Comparison of ENCODE assay signal across 16 cellular contexts in genomic region chr10:7378602-7379403, GRCh38. TPM values are rescaled to one million over a fixed set of nuclear protein-coding genes. Genes with fewer than 3 reads are reported as not detected.
A peak's percentile ranks its signal among the peaks of the same experiment; 100 is the strongest.
DNase-seq lines count a peak whose midpoint lies in the region; ATAC-seq and TF ChIP-seq lines count a peak whose summit lies in the region.
"Had no signal": no experiment of that assay in that cellular context is flagged by ENCODE, and none has a peak within 500 bp of the region (broad histone marks: within the 10 kb centered on the region; RNA-seq: fewer than 3 reads in every experiment).

No MANE protein-coding gene starts in this region.

- POLR2A ChIA-PET in activated B cell treated with CpG ODN at 0.5 μM for 24 hours (lab: Charles Lee): no interaction called here

- H3K36me3 Mint-ChIP-seq in activated naive CD4-positive, alpha-beta T cell treated with anti-CD3 and anti-CD28 coated beads for 36 hours (ENCODE audit: low read depth): peaks cover 35% of the 10 kb centered on the region
- peaks cover 48% of the 10 kb centered on the region for H3K36me3 Mint-ChIP-seq in activated B cell treated with CpG ODN at 0.5 μM for 24 hours (ENCODE audit: low read depth)
- H3K36me3 Mint-ChIP-seq in endothelial cell (ENCODE audit: low read depth, unreplicated experiment): peaks cover 34% of the 10 kb centered on the region

- H3K27me3 ChIP-seq in esophagus squamous epithelium: no peaks in the 10 kb centered on the region
- H3K27me3 ChIP-seq: heart right ventricle had no signal

- no peaks in the 10 kb centered on the region for H3K27me3 Mint-ChIP-seq in activated naive CD4-positive, alpha-beta T cell treated with anti-CD3 and anti-CD28 coated beads for 36 hours (ENCODE audit: low read depth)
- H3K27me3 Mint-ChIP-seq in activated B cell treated with CpG ODN at 0.5 μM for 24 hours (no peaks in the 10 kb centered on the region), endothelial cell (ENCODE audit: unreplicated experiment) (peaks cover 3% of the 10 kb centered on the region)

- TF ChIP-seq CTCF in activated B cell treated with CpG ODN at 0.5 μM for 24 hours (IDR thresholded peaks at IDR 0.05) (no peak), endothelial cell (IDR thresholded peaks at IDR 0.05; ENCODE audit: unreplicated experiment) (no peak), esophagus squamous epithelium (IDR thresholded peaks at IDR 0.05) (no peak), GM20000 (IDR thresholded peaks at IDR 0.05; ENCODE audit: extremely low read depth, missing control alignments) (no peak)

- no peak for TF ChIP-seq POLR2A in esophagus squamous epithelium (IDR thresholded peaks at IDR 0.05)

- WGBS in esophagus squamous epithelium, 2 donors: 83 to 85% methylated on average over 8 of the region's 8 CpGs

- no peak for DNase-seq in activated naive CD4-positive, alpha-beta T cell treated with anti-CD3 and anti-CD28 coated beads for 36 hours
- DNase-seq in activated naive CD4-positive, alpha-beta T cell treated with Interleukin-2 at 50 U/mL for 16 hours: no peak
- peak; percentile 16 for DNase-seq in activated B cell treated with CpG ODN at 0.5 μM for 24 hours
- DNase-seq in endothelial cell (ENCODE audit: low spot score): no peak
- DNase-seq in stimulated activated naive CD8-positive, alpha-beta T cell treated with anti-CD3 and anti-CD28 coated beads, Interleukin-15, Interleukin-2, amounts not matched to agents 100 U/mL and 50 U/mL, for 24 hours: peak; percentile 16
- DNase-seq in AML-193 (lab: John Stamatoyannopoulos, UW): no peak
- DNase-seq in esophagus squamous epithelium (lab: John Stamatoyannopoulos, UW): no peak
- DNase-seq in GM20000 (ENCODE audit: low spot score): no peak
- DNase-seq: Caco-2; effector CD4-positive, alpha-beta T cell; heart right ventricle; NCI-H2029 treated with DMSO at 0.1 percent for 48 hours; NCI-H524; PC-3; retina; SK-N-SH had no signal

- CTCF ChIA-PET in activated naive CD4-positive, alpha-beta T cell treated with anti-CD3 and anti-CD28 coated beads for 36 hours (lab: Charles Lee): interaction anchor here (0.6 to 0.7 kb wide), 2 partner anchors 8 to 230 kb away, joined by 3 read pairs; no protein-coding TSS in a partner anchor
- CTCF ChIA-PET in activated B cell treated with CpG ODN at 0.5 μM for 24 hours (lab: Charles Lee): no interaction called here

- ATAC-seq in activated B cell treated with CpG ODN at 0.5 μM for 24 hours (ENCODE audit: low read depth): peak; percentile 75
- peak; percentile 28 for ATAC-seq in stimulated activated naive CD8-positive, alpha-beta T cell treated with anti-CD3 and anti-CD28 coated beads, Interleukin-15, Interleukin-2, amounts not matched to agents 100 U/mL and 50 U/mL, for 24 hours
- ATAC-seq: PC-3 had no signal

- H3K4me1 ChIP-seq in esophagus squamous epithelium: no peaks in the 10 kb centered on the region
- H3K4me1 ChIP-seq: Caco-2 had no signal

- no peaks in the 10 kb centered on the region for H3K9me3 Mint-ChIP-seq in activated naive CD4-positive, alpha-beta T cell treated with anti-CD3 and anti-CD28 coated beads for 36 hours
- H3K9me3 Mint-ChIP-seq in activated B cell treated with CpG ODN at 0.5 μM for 24 hours (peaks cover under 1% of the 10 kb centered on the region), endothelial cell (ENCODE audit: unreplicated experiment) (no peaks in the 10 kb centered on the region)

- intact Hi-C loops in activated naive CD4-positive, alpha-beta T cell treated with anti-CD3 and anti-CD28 coated beads for 36 hours (cut with micrococcal nuclease): no loop called here
- intact Hi-C loops in activated B cell treated with CpG ODN at 0.5 μM for 24 hours (cut with micrococcal nuclease): no loop called here
- intact Hi-C loops in esophagus squamous epithelium (cut with DNase I): no loop called here

- H3K4me1 Mint-ChIP-seq in activated naive CD4-positive, alpha-beta T cell treated with anti-CD3 and anti-CD28 coated beads for 36 hours (ENCODE audit: low read depth): peaks cover 31% of the 10 kb centered on the region
- H3K4me1 Mint-ChIP-seq in activated B cell treated with CpG ODN at 0.5 μM for 24 hours (peaks cover 18% of the 10 kb centered on the region), endothelial cell (ENCODE audit: unreplicated experiment) (peaks cover 6% of the 10 kb centered on the region)

- H3K4me3 ChIP-seq in esophagus squamous epithelium: no peak overlapping the region
- H3K4me3 ChIP-seq: heart right ventricle had no signal

- H3K36me3 ChIP-seq in esophagus squamous epithelium: no peaks in the 10 kb centered on the region

- no peaks in the 10 kb centered on the region for H3K9me3 ChIP-seq in esophagus squamous epithelium
- H3K9me3 ChIP-seq: Caco-2, heart right ventricle, SK-N-SH had no signal

- H3K4me3 Mint-ChIP-seq in activated naive CD4-positive, alpha-beta T cell treated with anti-CD3 and anti-CD28 coated beads for 36 hours: no peak overlapping the region
- H3K4me3 Mint-ChIP-seq in activated B cell treated with CpG ODN at 0.5 μM for 24 hours (no peak overlapping the region), endothelial cell (ENCODE audit: unreplicated experiment) (peak overlapping the region; percentile 42)

- peak overlapping the region; percentile 61 for H3K27ac Mint-ChIP-seq in activated naive CD4-positive, alpha-beta T cell treated with anti-CD3 and anti-CD28 coated beads for 36 hours
- H3K27ac Mint-ChIP-seq in activated B cell treated with CpG ODN at 0.5 μM for 24 hours (no peak overlapping the region), endothelial cell (ENCODE audit: unreplicated experiment) (no peak overlapping the region)

- H3K27ac ChIP-seq in esophagus squamous epithelium: no peak overlapping the region
- H3K27ac ChIP-seq: heart right ventricle had no signal

RNA-seq across cellular contexts. Expression of gene SFMBT2, which starts 32.0 kb away (rescaled TPM):
- total RNA-seq in activated naive CD4-positive, alpha-beta T cell treated with anti-CD3 and anti-CD28 coated beads for 36 hours: 10 to 100 TPM; 20.0 to 21.5 TPM
- 18.7 and 19.2 TPM in 2 replicates for total RNA-seq in activated B cell treated with CpG ODN at 0.5 μM for 24 hours
- total RNA-seq in endothelial cell (ENCODE audit: unreplicated experiment): 16.0 TPM
- total RNA-seq in esophagus squamous epithelium: 1 to 10 TPM in 3 of 4 donors, under 1 TPM in 1; 0.72 to 5.0 (median 1.4) TPM
- total RNA-seq: Caco-2 had no signal

Comparison
In these comparisons a context has a peak if more than half of its experiments do, and no peak if none do; other contexts are left out.
1. DNase-seq: peak in activated B cell treated with CpG ODN at 0.5 μM for 24 hours (single experiment) and stimulated activated naive CD8-positive, alpha-beta T cell treated with anti-CD3 and anti-CD28 coated beads, Interleukin-15, Interleukin-2, amounts not matched to agents 100 U/mL and 50 U/mL, for 24 hours (single experiment); none in activated naive CD4-positive, alpha-beta T cell treated with anti-CD3 and anti-CD28 coated beads for 36 hours (single experiment), activated naive CD4-positive, alpha-beta T cell treated with Interleukin-2 at 50 U/mL for 16 hours (single experiment), endothelial cell (single experiment), AML-193 (0 of 2), esophagus squamous epithelium (single experiment) and GM20000 (single experiment).